ENCODE assay signal across 1 cellular context in the genomic region with DNA sequence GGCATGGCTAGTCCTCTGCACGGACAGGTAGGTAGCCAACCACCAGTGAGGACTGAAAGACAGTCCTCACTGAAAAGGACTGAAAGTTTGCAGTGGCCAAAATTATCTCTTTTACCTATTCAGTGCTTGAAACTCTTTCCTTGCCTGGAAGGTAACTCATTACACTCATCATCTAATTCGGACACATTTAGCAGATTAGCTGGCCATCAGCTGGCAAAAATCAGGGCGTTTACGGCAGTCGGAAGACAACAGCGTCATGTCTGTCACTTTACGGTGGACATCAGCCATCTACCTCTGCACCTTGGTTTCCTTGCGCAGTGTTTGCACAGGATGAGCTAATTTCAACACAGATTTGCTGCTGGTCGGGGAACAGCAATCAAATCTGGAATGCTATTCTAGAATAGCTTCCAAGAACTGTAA.
TF ChIP-seq lines count a peak whose summit lies in the region.

No MANE protein-coding gene starts in this region.

TF ChIP-seq in HEK293, 187 proteins besides CTCF, POLR2A, EP300 and RAD21 (continued from another document):
- TF ChIP-seq, protein P1, sequence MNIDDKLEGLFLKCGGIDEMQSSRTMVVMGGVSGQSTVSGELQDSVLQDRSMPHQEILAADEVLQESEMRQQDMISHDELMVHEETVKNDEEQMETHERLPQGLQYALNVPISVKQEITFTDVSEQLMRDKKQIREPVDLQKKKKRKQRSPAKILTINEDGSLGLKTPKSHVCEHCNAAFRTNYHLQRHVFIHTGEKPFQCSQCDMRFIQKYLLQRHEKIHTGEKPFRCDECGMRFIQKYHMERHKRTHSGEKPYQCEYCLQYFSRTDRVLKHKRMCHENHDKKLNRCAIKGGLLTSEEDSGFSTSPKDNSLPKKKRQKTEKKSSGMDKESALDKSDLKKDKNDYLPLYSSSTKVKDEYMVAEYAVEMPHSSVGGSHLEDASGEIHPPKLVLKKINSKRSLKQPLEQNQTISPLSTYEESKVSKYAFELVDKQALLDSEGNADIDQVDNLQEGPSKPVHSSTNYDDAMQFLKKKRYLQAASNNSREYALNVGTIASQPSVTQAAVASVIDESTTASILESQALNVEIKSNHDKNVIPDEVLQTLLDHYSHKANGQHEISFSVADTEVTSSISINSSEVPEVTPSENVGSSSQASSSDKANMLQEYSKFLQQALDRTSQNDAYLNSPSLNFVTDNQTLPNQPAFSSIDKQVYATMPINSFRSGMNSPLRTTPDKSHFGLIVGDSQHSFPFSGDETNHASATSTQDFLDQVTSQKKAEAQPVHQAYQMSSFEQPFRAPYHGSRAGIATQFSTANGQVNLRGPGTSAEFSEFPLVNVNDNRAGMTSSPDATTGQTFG (tag by site-specific recombination; IDR thresholded peaks at IDR 0.05; ENCODE audit: borderline replicate concordance) = no peak
